ENCODE assay signal across 1 cellular context in genomic region chr5:171313481-171314206, GRCh38.
TF ChIP-seq lines count a peak whose summit lies in the region.

No MANE protein-coding gene starts in this region.

TF ChIP-seq in SK-N-SH, 30 proteins besides CTCF, POLR2A, EP300 and RAD21 (continued from another document):
- TF ChIP-seq REST (IDR thresholded peaks at IDR 0.05; ENCODE audit: low read depth, low read length), result no peak
- no peak for TF ChIP-seq CHD2 (IDR thresholded peaks at IDR 0.05; ENCODE audit: low read length, partially characterized antibody)
- TF ChIP-seq SMC3 (IDR thresholded peaks at IDR 0.05; ENCODE audit: low read depth, low read length), result no peak
- no peak for TF ChIP-seq NRF1 (IDR thresholded peaks at IDR 0.05; ENCODE audit: low read depth, low read length)
- no peak for TF ChIP-seq EZH2phosphoT487 (IDR thresholded peaks at IDR 0.05; ENCODE audit: borderline replicate concordance, low read depth)
